In the genomic region with DNA sequence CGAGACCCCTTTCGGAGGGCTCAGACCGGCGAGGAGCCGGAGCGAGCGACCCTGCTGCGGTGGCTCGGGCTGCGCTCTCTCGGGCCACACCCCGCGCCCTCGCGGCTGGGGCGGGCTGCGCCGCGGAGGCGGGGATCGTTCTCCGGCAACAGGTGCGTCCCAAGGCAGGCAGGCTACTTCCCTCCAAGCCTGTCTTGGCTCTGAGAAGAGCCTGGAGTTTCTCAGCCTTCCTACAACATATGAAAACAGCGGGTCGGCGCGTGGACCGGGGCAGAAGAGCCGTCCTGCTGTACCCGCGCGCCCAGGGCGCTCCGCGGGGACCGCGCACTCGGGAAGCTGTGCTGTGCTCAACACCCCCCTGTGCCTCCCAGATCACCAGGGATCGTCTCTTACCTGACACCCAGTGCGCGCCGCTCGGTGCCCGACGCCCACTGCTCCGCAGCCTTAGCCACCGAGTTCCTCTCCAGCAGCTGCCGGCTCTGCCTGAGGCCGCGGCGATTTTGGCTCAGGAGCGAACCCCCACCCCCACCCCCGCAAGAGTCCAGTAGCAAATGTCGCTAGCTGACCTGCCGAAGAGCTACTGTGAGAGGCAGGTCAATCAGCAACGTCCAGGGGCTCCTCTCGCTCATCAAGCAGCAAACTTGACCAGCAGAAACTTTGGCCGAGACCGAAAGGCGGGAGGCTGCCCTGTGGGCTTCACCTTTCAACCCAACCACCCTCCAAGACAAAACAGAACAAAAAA, we compare ENCODE assay signal across 1 cellular context.
TF ChIP-seq lines count a peak whose summit lies in the region.

No MANE protein-coding gene starts in this region.

TF ChIP-seq in A549, 52 proteins besides CTCF, POLR2A, EP300 and RAD21 (continued from another document):
- TF ChIP-seq PBX3 (IDR thresholded peaks at IDR 0.05) (no peak), HEYL (CRISPR knock-in tag; IDR thresholded peaks at IDR 0.05) (no peak), RNF2 (IDR thresholded peaks at IDR 0.05; ENCODE audit: borderline replicate concordance, low read depth) (no peak), FOXS1 (CRISPR knock-in tag; IDR thresholded peaks at IDR 0.05) (no peak), CBX8 (IDR thresholded peaks at IDR 0.05) (no peak), CHD4 (IDR thresholded peaks at IDR 0.05; ENCODE audit: borderline replicate concordance) (no peak), ZNF302 (CRISPR knock-in tag; IDR thresholded peaks at IDR 0.05) (no peak), JUNB (IDR thresholded peaks at IDR 0.05) (no peak), ZC3H11A (IDR thresholded peaks at IDR 0.05) (no peak), CHD2 (IDR thresholded peaks at IDR 0.05; ENCODE audit: low read length, partially characterized antibody) (no peak), NPAS2 (CRISPR knock-in tag; IDR thresholded peaks at IDR 0.05; ENCODE audit: borderline replicate concordance) (no peak), TFCP2L1 (CRISPR knock-in tag; IDR thresholded peaks at IDR 0.05) (no peak)
